Comparison of ENCODE assay signal across 1 cellular context in the genomic region with DNA sequence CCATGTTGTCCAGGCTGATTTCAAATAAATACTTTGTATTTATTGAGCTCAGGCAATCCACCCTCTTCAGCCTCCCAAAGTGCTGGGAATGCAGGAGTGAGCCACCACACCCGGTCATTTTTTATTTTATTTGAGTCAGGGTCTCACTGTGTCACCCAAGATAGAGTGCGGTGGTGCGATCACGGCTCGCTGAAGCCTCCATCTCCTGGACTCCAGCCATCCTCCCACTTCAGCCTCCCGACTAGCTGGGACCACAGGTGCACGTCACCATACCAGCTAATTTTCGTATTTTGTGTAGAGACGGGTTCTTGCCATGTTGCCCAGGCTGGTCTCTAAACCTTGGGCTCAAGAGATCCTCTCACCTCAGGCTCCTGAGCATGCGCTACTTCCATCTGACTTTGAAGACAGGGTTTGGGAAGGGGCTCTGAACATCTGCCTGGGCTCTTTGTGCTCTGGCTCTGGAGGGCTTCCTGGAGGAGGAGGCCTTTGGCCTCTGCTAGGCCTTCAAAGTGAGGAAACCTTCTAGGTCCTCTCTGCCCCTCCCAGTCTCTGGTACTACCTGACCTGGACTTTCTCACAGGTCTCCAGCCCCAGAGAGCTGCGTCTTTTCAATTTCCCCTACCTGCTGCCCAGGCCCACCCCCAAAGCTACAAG.
TF ChIP-seq lines count a peak whose summit lies in the region.

No MANE protein-coding gene starts in this region.

TF ChIP-seq in HepG2, 621 proteins besides CTCF, POLR2A, EP300 and RAD21:
- peak; percentile 85 for TF ChIP-seq ZFP36 (IDR thresholded peaks at IDR 0.05; ENCODE audit: borderline replicate concordance, low read depth, low read length, partially characterized antibody)
- TF ChIP-seq GABPA (IDR thresholded peaks at IDR 0.05; ENCODE audit: low read depth, low read length), result no peak
- no peak for TF ChIP-seq GABPA (CRISPR knock-in tag; IDR thresholded peaks at IDR 0.05; ENCODE audit: low read depth)
- TF ChIP-seq, protein P1, sequence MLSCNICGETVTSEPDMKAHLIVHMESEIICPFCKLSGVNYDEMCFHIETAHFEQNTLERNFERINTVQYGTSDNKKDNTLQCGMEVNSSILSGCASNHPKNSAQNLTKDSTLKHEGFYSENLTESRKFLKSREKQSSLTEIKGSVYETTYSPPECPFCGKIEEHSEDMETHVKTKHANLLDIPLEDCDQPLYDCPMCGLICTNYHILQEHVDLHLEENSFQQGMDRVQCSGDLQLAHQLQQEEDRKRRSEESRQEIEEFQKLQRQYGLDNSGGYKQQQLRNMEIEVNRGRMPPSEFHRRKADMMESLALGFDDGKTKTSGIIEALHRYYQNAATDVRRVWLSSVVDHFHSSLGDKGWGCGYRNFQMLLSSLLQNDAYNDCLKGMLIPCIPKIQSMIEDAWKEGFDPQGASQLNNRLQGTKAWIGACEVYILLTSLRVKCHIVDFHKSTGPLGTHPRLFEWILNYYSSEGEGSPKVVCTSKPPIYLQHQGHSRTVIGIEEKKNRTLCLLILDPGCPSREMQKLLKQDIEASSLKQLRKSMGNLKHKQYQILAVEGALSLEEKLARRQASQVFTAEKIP (CRISPR knock-in tag; IDR thresholded peaks at IDR 0.05; ENCODE audit: borderline replicate concordance), result no peak
- TF ChIP-seq, protein P2, sequence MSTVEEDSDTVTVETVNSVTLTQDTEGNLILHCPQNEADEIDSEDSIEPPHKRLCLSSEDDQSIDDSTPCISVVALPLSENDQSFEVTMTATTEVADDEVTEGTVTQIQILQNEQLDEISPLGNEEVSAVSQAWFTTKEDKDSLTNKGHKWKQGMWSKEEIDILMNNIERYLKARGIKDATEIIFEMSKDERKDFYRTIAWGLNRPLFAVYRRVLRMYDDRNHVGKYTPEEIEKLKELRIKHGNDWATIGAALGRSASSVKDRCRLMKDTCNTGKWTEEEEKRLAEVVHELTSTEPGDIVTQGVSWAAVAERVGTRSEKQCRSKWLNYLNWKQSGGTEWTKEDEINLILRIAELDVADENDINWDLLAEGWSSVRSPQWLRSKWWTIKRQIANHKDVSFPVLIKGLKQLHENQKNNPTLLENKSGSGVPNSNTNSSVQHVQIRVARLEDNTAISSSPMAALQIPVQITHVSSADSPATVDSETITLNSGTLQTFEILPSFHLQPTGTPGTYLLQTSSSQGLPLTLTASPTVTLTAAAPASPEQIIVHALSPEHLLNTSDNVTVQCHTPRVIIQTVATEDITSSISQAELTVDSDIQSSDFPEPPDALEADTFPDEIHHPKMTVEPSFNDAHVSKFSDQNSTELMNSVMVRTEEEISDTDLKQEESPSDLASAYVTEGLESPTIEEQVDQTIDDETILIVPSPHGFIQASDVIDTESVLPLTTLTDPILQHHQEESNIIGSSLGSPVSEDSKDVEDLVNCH (CRISPR knock-in tag; IDR thresholded peaks at IDR 0.05), result no peak
- TF ChIP-seq ELF1 (CRISPR knock-in tag; IDR thresholded peaks at IDR 0.05), result no peak
- TF ChIP-seq, protein P3, sequence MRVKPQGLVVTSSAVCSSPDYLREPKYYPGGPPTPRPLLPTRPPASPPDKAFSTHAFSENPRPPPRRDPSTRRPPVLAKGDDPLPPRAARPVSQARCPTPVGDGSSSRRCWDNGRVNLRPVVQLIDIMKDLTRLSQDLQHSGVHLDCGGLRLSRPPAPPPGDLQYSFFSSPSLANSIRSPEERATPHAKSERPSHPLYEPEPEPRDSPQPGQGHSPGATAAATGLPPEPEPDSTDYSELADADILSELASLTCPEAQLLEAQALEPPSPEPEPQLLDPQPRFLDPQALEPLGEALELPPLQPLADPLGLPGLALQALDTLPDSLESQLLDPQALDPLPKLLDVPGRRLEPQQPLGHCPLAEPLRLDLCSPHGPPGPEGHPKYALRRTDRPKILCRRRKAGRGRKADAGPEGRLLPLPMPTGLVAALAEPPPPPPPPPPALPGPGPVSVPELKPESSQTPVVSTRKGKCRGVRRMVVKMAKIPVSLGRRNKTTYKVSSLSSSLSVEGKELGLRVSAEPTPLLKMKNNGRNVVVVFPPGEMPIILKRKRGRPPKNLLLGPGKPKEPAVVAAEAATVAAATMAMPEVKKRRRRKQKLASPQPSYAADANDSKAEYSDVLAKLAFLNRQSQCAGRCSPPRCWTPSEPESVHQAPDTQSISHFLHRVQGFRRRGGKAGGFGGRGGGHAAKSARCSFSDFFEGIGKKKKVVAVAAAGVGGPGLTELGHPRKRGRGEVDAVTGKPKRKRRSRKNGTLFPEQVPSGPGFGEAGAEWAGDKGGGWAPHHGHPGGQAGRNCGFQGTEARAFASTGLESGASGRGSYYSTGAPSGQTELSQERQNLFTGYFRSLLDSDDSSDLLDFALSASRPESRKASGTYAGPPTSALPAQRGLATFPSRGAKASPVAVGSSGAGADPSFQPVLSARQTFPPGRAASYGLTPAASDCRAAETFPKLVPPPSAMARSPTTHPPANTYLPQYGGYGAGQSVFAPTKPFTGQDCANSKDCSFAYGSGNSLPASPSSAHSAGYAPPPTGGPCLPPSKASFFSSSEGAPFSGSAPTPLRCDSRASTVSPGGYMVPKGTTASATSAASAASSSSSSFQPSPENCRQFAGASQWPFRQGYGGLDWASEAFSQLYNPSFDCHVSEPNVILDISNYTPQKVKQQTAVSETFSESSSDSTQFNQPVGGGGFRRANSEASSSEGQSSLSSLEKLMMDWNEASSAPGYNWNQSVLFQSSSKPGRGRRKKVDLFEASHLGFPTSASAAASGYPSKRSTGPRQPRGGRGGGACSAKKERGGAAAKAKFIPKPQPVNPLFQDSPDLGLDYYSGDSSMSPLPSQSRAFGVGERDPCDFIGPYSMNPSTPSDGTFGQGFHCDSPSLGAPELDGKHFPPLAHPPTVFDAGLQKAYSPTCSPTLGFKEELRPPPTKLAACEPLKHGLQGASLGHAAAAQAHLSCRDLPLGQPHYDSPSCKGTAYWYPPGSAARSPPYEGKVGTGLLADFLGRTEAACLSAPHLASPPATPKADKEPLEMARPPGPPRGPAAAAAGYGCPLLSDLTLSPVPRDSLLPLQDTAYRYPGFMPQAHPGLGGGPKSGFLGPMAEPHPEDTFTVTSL (CRISPR knock-in tag; IDR thresholded peaks at IDR 0.05; ENCODE audit: borderline replicate concordance), result no peak
